Comparison of ENCODE assay signal across 17 cellular contexts in genomic region chr2:174350593-174351181, GRCh38. TPM values are rescaled to one million over a fixed set of nuclear protein-coding genes. Genes with fewer than 3 reads are reported as not detected.
DNase-seq lines count a peak whose midpoint lies in the region; ATAC-seq, FAIRE-seq and TF ChIP-seq lines count a peak whose summit lies in the region.
"Had no signal": no experiment of that assay in that cellular context is flagged by ENCODE, and none has a peak within 500 bp of the region (broad histone marks: within the 10 kb centered on the region; RNA-seq: fewer than 3 reads in every experiment).

No MANE protein-coding gene starts in this region.

- H3K4me3 ChIP-seq in liver (ENCODE audit: low read depth in 1 of 3, low read length in 3 of 3) (no peak overlapping the region), HepG2 (replicated peaks in 1 of 3; ENCODE audit: insufficient read depth in 1 of 3, low read depth in 2 of 3, low read length in 3 of 3) (no peak overlapping the region), K562 (no peak overlapping the region), GM23248 (no peak overlapping the region)
- H3K4me3 ChIP-seq: BLaER1, GM12878 had no signal

- BruUV-seq in HepG2 (replicated peaks; lab: Mats Ljungman, UMichigan) (no TSS peak), K562 (replicated peaks; lab: Mats Ljungman, UMichigan) (no TSS peak)

- no peak for FAIRE-seq in HepG2 (lab: Jason Lieb, UNC)
- no peak for FAIRE-seq in K562 (lab: Jason Lieb, UNC)
- FAIRE-seq: GM12878 had no signal

- intact Hi-C loops in HepG2 (cut with micrococcal nuclease; ENCODE audit: unreplicated experiment), result no loop called here
- intact Hi-C loops in K562 (cut with micrococcal nuclease), result loop anchor here (5.0 kb wide), 1 partner anchor 197 kb away; no protein-coding TSS in a partner anchor

- 68% methylated on average over 2 of the region's 2 CpGs for WGBS in liver
- whole genome bisulfite sequencing in HepG2 (ENCODE audit: low lambda C conversion rate), result 96% methylated on average over 2 of the region's 2 CpGs
- whole genome bisulfite sequencing in K562 (ENCODE audit: insufficient coverage, low coverage, missing lambda C conversion rate), result 44% methylated on average over 2 of the region's 2 CpGs
- WGBS in GM23248 (ENCODE audit: low coverage in 1 of 2, low lambda C conversion rate in 2 of 2, missing lambda C conversion rate in 2 of 2), 2 experiments, result 76 to 78% methylated on average over 2 of the region's 2 CpGs

- H3K9me1 ChIP-seq in K562 (ENCODE audit: control insufficient read depth, insufficient read depth, low read length), result no peaks in the 10 kb centered on the region

- H3K9me3 ChIP-seq in liver (ENCODE audit: control insufficient read depth in 4 of 4, low read length in 3 of 4) (no peaks in the 10 kb centered on the region), HepG2 (ENCODE audit: low read length) (no peaks in the 10 kb centered on the region), K562 (replicated peaks; ENCODE audit: control insufficient read depth, insufficient read depth, low read depth, low read length) (no peaks in the 10 kb centered on the region), GM23248 (ENCODE audit: low read depth) (no peaks in the 10 kb centered on the region)
- H3K9me3 ChIP-seq: BLaER1 had no signal

- in situ Hi-C loops in HepG2 (cut with HindIII; ENCODE audit: extremely low pct_ligation_motif_present, low pct_unique_long_range_greater_than_20kb) (no loop called here), K562 (cut with MboI) (no loop called here), GM23248 (cut with MboI) (no loop called here), G401 (cut with HindIII; ENCODE audit: low sequenced_read_pairs) (no loop called here)

- no peak for TF ChIP-seq RAD21 in liver (IDR thresholded peaks at IDR 0.05)
- no peak for TF ChIP-seq RAD21 in HepG2 (CRISPR knock-in tag; IDR thresholded peaks at IDR 0.05)
- TF ChIP-seq RAD21 in K562 (CRISPR knock-in tag; conservative IDR thresholded peaks at IDR 0.05 in 1 of 2, IDR thresholded peaks at IDR 0.05 in 1 of 2), result no peak

- peaks cover 0 to 2% (median 0%) of the 10 kb centered on the region in 4 donors for H3K27me3 ChIP-seq in liver (ENCODE audit: control insufficient read depth in 4 of 4, insufficient read depth in 4 of 4, low read length in 3 of 4)
- no peaks in the 10 kb centered on the region for H3K27me3 ChIP-seq in HepG2 (ENCODE audit: control insufficient read depth in 1 of 2, insufficient read depth in 2 of 2, low read length in 2 of 2)
- no peaks in the 10 kb centered on the region for H3K27me3 ChIP-seq in K562 (ENCODE audit: control insufficient read depth in 2 of 2, insufficient read depth in 2 of 2, low read length in 2 of 2)
- H3K27me3 ChIP-seq in GM23248 (replicated peaks; ENCODE audit: insufficient read depth), result no peaks in the 10 kb centered on the region

- H3K79me2 ChIP-seq in HepG2 (ENCODE audit: insufficient read depth, low read length) (no peaks in the 10 kb centered on the region), K562 (ENCODE audit: control insufficient read depth, insufficient read depth, low read length) (no peaks in the 10 kb centered on the region), GM23248 (ENCODE audit: insufficient read depth) (no peaks in the 10 kb centered on the region)

- H3K36me3 ChIP-seq in liver (ENCODE audit: control insufficient read depth in 4 of 4, insufficient read depth in 3 of 4, low read depth in 1 of 4, low read length in 3 of 4), result peaks cover 2 to 14% (median 8%) of the 10 kb centered on the region in 4 donors
- peaks cover 3 to 11% of the 10 kb centered on the region in 2 experiments; a peak in 4 of 5 replicates for H3K36me3 ChIP-seq in HepG2 (replicated peaks in 1 of 2; ENCODE audit: control insufficient read depth in 1 of 2, insufficient read depth in 2 of 2, low read length in 2 of 2)
- no peaks in the 10 kb centered on the region for H3K36me3 ChIP-seq in K562 (ENCODE audit: control insufficient read depth, insufficient read depth, low read length)
- peaks cover 11% of the 10 kb centered on the region for H3K36me3 ChIP-seq in GM23248 (ENCODE audit: low read depth)

- H2AFZ ChIP-seq in HepG2 (ENCODE audit: low read length) (no peak overlapping the region), K562 (ENCODE audit: low read depth, low read length) (no peak overlapping the region), GM23248 (no peak overlapping the region)

- H3F3A ChIP-seq in GM23248 (ENCODE audit: insufficient read depth), result peaks cover 7% of the 10 kb centered on the region; the same call in 1 of the 2 replicates

- TF ChIP-seq EP300 in HepG2 (IDR thresholded peaks at IDR 0.05; ENCODE audit: low read depth in 2 of 2, low read length in 2 of 2) (no peak), HepG2 (CRISPR knock-in tag; IDR thresholded peaks at IDR 0.05; ENCODE audit: borderline replicate concordance) (no peak), K562 (IDR thresholded peaks at IDR 0.05; ENCODE audit: low read length) (0 out of 2 replicates have a peak, but pooled peaks have one; percentile 25)

- H3K4me2 ChIP-seq in HepG2 (ENCODE audit: low read depth, low read length), result no peak overlapping the region
- no peak overlapping the region for H3K4me2 ChIP-seq in K562 (ENCODE audit: insufficient read depth, low read length)
- H3K4me2 ChIP-seq in GM23248 (ENCODE audit: unreplicated experiment), result no peak overlapping the region
- H3K4me2 ChIP-seq: BLaER1 had no signal

- TF ChIP-seq CTCF in liver (IDR thresholded peaks at IDR 0.05; ENCODE audit: low read depth, low read length, missing input control) (no peak), HepG2 (CRISPR knock-in tag; IDR thresholded peaks at IDR 0.05) (no peak), K562 (IDR thresholded peaks at IDR 0.05 in 2 of 3, conservative IDR thresholded peaks at IDR 0.05 in 1 of 3; ENCODE audit: insufficient read depth in 2 of 3, low read depth in 1 of 3, low read length in 3 of 3) (no peak), omental fat pad (IDR thresholded peaks at IDR 0.05) (no peak)

- H3K27ac ChIP-seq in liver (ENCODE audit: low read depth in 1 of 2, low read length in 2 of 2) (no peak overlapping the region), HepG2 (ENCODE audit: extremely low read length, insufficient read depth, low read length) (no peak overlapping the region), K562 (ENCODE audit: extremely low read depth, low read depth, low read length) (no peak overlapping the region), GM23248 (no peak overlapping the region)
- H3K27ac ChIP-seq: 22Rv1, BLaER1 had no signal

- TF ChIP-seq POLR2A in HepG2 (IDR thresholded peaks at IDR 0.05; ENCODE audit: insufficient read depth in 1 of 2, low read depth in 2 of 2, low read length in 2 of 2) (no peak), K562 (conservative IDR thresholded peaks at IDR 0.05) (no peak)

- no peaks in the 10 kb centered on the region for H3K9me2 ChIP-seq in GM23248 (ENCODE audit: insufficient read depth)

- H4K20me1 ChIP-seq in HepG2 (ENCODE audit: insufficient read depth, low read length) (no peaks in the 10 kb centered on the region; the same call in 1 of the 2 replicates), K562 (replicated peaks; ENCODE audit: control insufficient read depth, insufficient read depth, low read length) (no peaks in the 10 kb centered on the region), GM23248 (ENCODE audit: insufficient read depth) (no peaks in the 10 kb centered on the region)

- DNase-seq in HepG2 (ENCODE audit: low spot score), result no peak
- peak in 1 of 4 experiments; percentile 8 for DNase-seq in K562 (ENCODE audit: extremely low read depth in 1 of 4, low spot score in 3 of 4)
- DNase-seq in omental fat pad (ENCODE audit: low spot score), result no peak
- DNase-seq in GM23248, result no peak
- no peak for DNase-seq in G401 (ENCODE audit: low spot score)
- DNase-seq in cerebellar cortex (ENCODE audit: low spot score), result no peak
- DNase-seq: CD4-positive, alpha-beta memory T cell; DMS153; DMS79; H9 had no signal

- POLR2A ChIA-PET in HepG2 (lab: Yijun Ruan, JAX) (interaction anchor here (1.1 to 1.2 kb wide), 2 partner anchors 45 to 102 kb away, joined by 3 read pairs; no protein-coding TSS in a partner anchor), K562 (lab: Yijun Ruan, JAX) (interaction anchor here (1.3 kb wide), 1 partner anchor 9 kb away, joined by 6 read pairs; no protein-coding TSS in a partner anchor)

- CTCF ChIA-PET in HepG2 (lab: Yijun Ruan, JAX; ENCODE audit: low intra/inter-chr PET ratio, low total read pairs) (interaction anchor here (0.9 kb wide), 1 partner anchor 193 kb away, joined by 3 read pairs; no protein-coding TSS in a partner anchor), K562 (lab: Yijun Ruan, JAX; ENCODE audit: low intra/inter-chr PET ratio) (interaction anchor here (0.5 to 1.6 kb wide), 2 partner anchors 192 to 964 kb away, joined by 3 to 6 read pairs; no protein-coding TSS in a partner anchor)

- ATAC-seq in HepG2 (no peak), K562 (no peak; the same call in 2 of the 3 replicates), omental fat pad (ENCODE audit: low FRiP score) (peak; percentile 51)

- H3K9ac ChIP-seq in liver (ENCODE audit: low read depth in 1 of 2, low read length in 2 of 2) (no peak overlapping the region), HepG2 (ENCODE audit: insufficient read depth, low read depth, low read length) (no peak overlapping the region), K562 (ENCODE audit: insufficient read depth in 1 of 2, low read depth in 2 of 2, low read length in 2 of 2) (no peak overlapping the region), GM23248 (no peak overlapping the region)
- H3K9ac ChIP-seq: BLaER1 had no signal

- H3K4me1 ChIP-seq in liver (ENCODE audit: control insufficient read depth in 4 of 4, insufficient read depth in 4 of 4, low read length in 3 of 4) (no peaks in the 10 kb centered on the region), HepG2 (ENCODE audit: insufficient read depth, low read length) (no peaks in the 10 kb centered on the region), K562 (replicated peaks in 1 of 2; ENCODE audit: control insufficient read depth in 2 of 2, insufficient read depth in 2 of 2, low read length in 2 of 2) (no peaks in the 10 kb centered on the region; a peak in 2 of 5 replicates), GM23248 (ENCODE audit: insufficient read depth) (no peaks in the 10 kb centered on the region)
- H3K4me1 ChIP-seq: BLaER1 had no signal

RNA-seq across cellular contexts. Expression of gene SP9, which starts 15.9 kb away (rescaled TPM):
- not detected for total RNA-seq in liver
- not detected for polyA plus RNA-seq in liver
- total RNA-seq in HepG2 (2016; rRNA removed; fragmentation: Illumina TruSeq; extraction: Trizol), result not detected in 2 replicates
- not detected in 2 replicates for total RNA-seq in HepG2 (2016; cell fraction: cytosol; rRNA removed; fragmentation: Illumina TruSeq; extraction: Trizol; ENCODE audit: low read depth)
- not detected in 2 replicates for total RNA-seq in HepG2 (2016; cell fraction: insoluble cytoplasmic fraction; rRNA removed; fragmentation: Illumina TruSeq; extraction: Trizol)
- not detected in 2 replicates for total RNA-seq in HepG2 (2016; cell fraction: membrane; rRNA removed; fragmentation: Illumina TruSeq; extraction: Trizol)
- total RNA-seq in HepG2 (2016; cell fraction: nucleus; rRNA removed; fragmentation: Illumina TruSeq; extraction: Trizol), result not detected in 2 replicates
- polyA plus RNA-seq in HepG2 (2011; rRNA removed), result not detected in 2 replicates
- polyA plus RNA-seq in HepG2 (2011; cell fraction: cytosol; rRNA removed), result not detected in 2 replicates
- not detected in 2 replicates for polyA plus RNA-seq in HepG2 (2011; cell fraction: nucleus; rRNA removed)
- polyA plus RNA-seq in HepG2 (2012), result 0.07 TPM in 1 of 2 replicates, not detected in the other
- not detected in 2 replicates for polyA plus RNA-seq in HepG2 (2016; cell fraction: cytosol; fragmentation: Illumina TruSeq; extraction: Trizol; ENCODE audit: low read depth)
- not detected in 2 replicates for polyA plus RNA-seq in HepG2 (2016; cell fraction: insoluble cytoplasmic fraction; fragmentation: Illumina TruSeq; extraction: Trizol; ENCODE audit: low read depth)
- not detected in 2 replicates for polyA plus RNA-seq in HepG2 (2016; cell fraction: membrane; fragmentation: Illumina TruSeq; extraction: Trizol; ENCODE audit: low read depth)
- not detected in 2 replicates for polyA plus RNA-seq in HepG2 (2016; cell fraction: nucleus; fragmentation: Illumina TruSeq; extraction: Trizol; ENCODE audit: insufficient read depth, low read depth)
- not detected in 2 replicates for polyA minus RNA-seq in HepG2 (2011; rRNA and poly(A)+ RNA removed; ENCODE audit: low replicate concordance)
- not detected in 2 replicates for polyA minus RNA-seq in HepG2 (2011; cell fraction: cytosol; rRNA and poly(A)+ RNA removed)
- not detected in 2 replicates for polyA minus RNA-seq in HepG2 (2011; cell fraction: nucleus; rRNA and poly(A)+ RNA removed)
- total RNA-seq in K562 (2011; cell fraction: chromatin; rRNA removed; ENCODE audit: low replicate concordance), result 0.67 and 0.83 TPM in 2 replicates
- total RNA-seq in K562 (2011; cell fraction: nucleolus; rRNA removed), result 0.66 and 0.67 TPM in 2 replicates
- 0.44 and 0.84 TPM in 2 replicates for total RNA-seq in K562 (2011; cell fraction: nucleoplasm; rRNA removed)
- 0.05 and 0.41 TPM in 2 replicates for total RNA-seq in K562 (2014; rRNA removed)
- total RNA-seq in K562 (2014; rRNA removed; fragmentation: Illumina TruSeq; extraction: Trizol), result 0.06 TPM in 1 of 2 replicates, not detected in the other
- total RNA-seq in K562 (2015; rRNA removed; fragmentation: Illumina TruSeq; extraction: Trizol), result 0.04 TPM in 1 of 2 replicates, not detected in the other
- total RNA-seq in K562 (2021), result 0.18 and 0.20 TPM in 2 replicates
- 0.15 and 0.23 TPM in 2 replicates for polyA plus RNA-seq in K562 (2011; rRNA removed)
- polyA plus RNA-seq in K562 (2011; cell fraction: cytosol; rRNA removed), result 0.32 and 0.55 TPM in 2 replicates
- polyA plus RNA-seq in K562 (2011; cell fraction: nucleus; rRNA removed), result 1.1 and 1.2 TPM in 2 replicates
- 0.09 and 0.14 TPM in 2 replicates for polyA plus RNA-seq in K562 (2012)
- 0.07 TPM in 2 replicates for polyA plus RNA-seq in K562 (2014; fragmentation: Illumina TruSeq; extraction: Trizol)
- not detected for polyA plus RNA-seq in K562 (2014; fragmentation: Nextera tagmentation; extraction: Ambion mirVana)
- 0.20 and 0.23 TPM in 2 replicates for polyA plus RNA-seq in K562 (2014; rRNA removed)
- 0.12 TPM in 1 of 2 replicates, not detected in the other for polyA minus RNA-seq in K562 (2011; rRNA and poly(A)+ RNA removed)
- 0.29 and 0.82 TPM in 2 replicates for polyA minus RNA-seq in K562 (2011; cell fraction: cytosol; rRNA and poly(A)+ RNA removed)
- 0.81 and 1.9 TPM in 2 replicates for polyA minus RNA-seq in K562 (2011; cell fraction: nucleus; rRNA and poly(A)+ RNA removed)
- total RNA-seq in omental fat pad, result not detected
- not detected in 2 replicates for total RNA-seq in GM23248 (2014; rRNA removed; shearing (Covaris generic))
- not detected in 2 replicates for polyA plus RNA-seq in GM23248 (2016; fragmentation: Nextera tagmentation; extraction: Ambion mirVana)
- not detected in 2 replicates for total RNA-seq in G401 (2014; rRNA removed; shearing (Covaris generic))
- total RNA-seq: CD4-positive, alpha-beta memory T cell; GM12878; H9; HT-29 had no signal
- polyA plus RNA-seq: AG04450; CD14-positive monocyte; CD4-positive, alpha-beta memory T cell; GM12878 had no signal

RNA-seq across cellular contexts. Expression of gene SCRN3, which starts 44.8 kb away (rescaled TPM):
- total RNA-seq in liver (10 to 100 TPM; 13.2 to 23.1 TPM), HepG2 (2016; rRNA removed; fragmentation: Illumina TruSeq; extraction: Trizol) (11.3 and 16.8 TPM in 2 replicates), K562 (2014; rRNA removed) (14.0 and 21.8 TPM in 2 replicates), K562 (2014; rRNA removed; fragmentation: Illumina TruSeq; extraction: Trizol) (20.6 and 23.5 TPM in 2 replicates), K562 (2015; rRNA removed; fragmentation: Illumina TruSeq; extraction: Trizol) (20.0 and 20.4 TPM in 2 replicates), K562 (2021) (15.3 and 20.3 TPM in 2 replicates), omental fat pad (10 to 100 TPM in 3 of 4 donors, 1 to 10 TPM in 1; 9.5 to 24.7 (median 18.0) TPM)
- polyA plus RNA-seq in liver (10 to 100 TPM in 1 of 2 donors, 1 to 10 TPM in 1; 10.0 to 13.2 TPM), HepG2 (2011; rRNA removed) (5.5 and 6.6 TPM in 2 replicates), K562 (2011; rRNA removed) (12.6 and 18.1 TPM in 2 replicates), K562 (2014; fragmentation: Illumina TruSeq; extraction: Trizol) (14.2 and 16.9 TPM in 2 replicates), K562 (2014; fragmentation: Nextera tagmentation; extraction: Ambion mirVana) (10 to 100 TPM in 1 of 2 experiments, 1 to 10 TPM in 1; 7.7 to 11.0 TPM), K562 (2014; rRNA removed) (20.2 and 21.3 TPM in 2 replicates), GM23248 (2016; fragmentation: Nextera tagmentation; extraction: Ambion mirVana) (19.1 and 19.3 TPM in 2 replicates)
- 2.9 and 3.7 TPM in 2 replicates for total RNA-seq in HepG2 (2016; cell fraction: cytosol; rRNA removed; fragmentation: Illumina TruSeq; extraction: Trizol; ENCODE audit: low read depth)
- 11.1 and 20.2 TPM in 2 replicates for total RNA-seq in HepG2 (2016; cell fraction: insoluble cytoplasmic fraction; rRNA removed; fragmentation: Illumina TruSeq; extraction: Trizol)
- 8.6 and 8.8 TPM in 2 replicates for total RNA-seq in HepG2 (2016; cell fraction: membrane; rRNA removed; fragmentation: Illumina TruSeq; extraction: Trizol)
- total RNA-seq in HepG2 (2016; cell fraction: nucleus; rRNA removed; fragmentation: Illumina TruSeq; extraction: Trizol), result 8.6 and 8.8 TPM in 2 replicates
- polyA plus RNA-seq in HepG2 (2011; cell fraction: cytosol; rRNA removed), result 4.3 and 5.4 TPM in 2 replicates
- 3.7 and 5.9 TPM in 2 replicates for polyA plus RNA-seq in HepG2 (2011; cell fraction: nucleus; rRNA removed)
- 8.0 and 12.9 TPM in 2 replicates for polyA plus RNA-seq in HepG2 (2012)
- polyA plus RNA-seq in HepG2 (2016; cell fraction: cytosol; fragmentation: Illumina TruSeq; extraction: Trizol; ENCODE audit: low read depth), result 2.4 and 3.1 TPM in 2 replicates
- polyA plus RNA-seq in HepG2 (2016; cell fraction: insoluble cytoplasmic fraction; fragmentation: Illumina TruSeq; extraction: Trizol; ENCODE audit: low read depth), result 14.3 and 17.8 TPM in 2 replicates
- 4.2 and 5.8 TPM in 2 replicates for polyA plus RNA-seq in HepG2 (2016; cell fraction: membrane; fragmentation: Illumina TruSeq; extraction: Trizol; ENCODE audit: low read depth)
- polyA plus RNA-seq in HepG2 (2016; cell fraction: nucleus; fragmentation: Illumina TruSeq; extraction: Trizol; ENCODE audit: insufficient read depth, low read depth), result 9.7 and 10.3 TPM in 2 replicates
- polyA minus RNA-seq in HepG2 (2011; rRNA and poly(A)+ RNA removed; ENCODE audit: low replicate concordance), result 3.5 and 3.7 TPM in 2 replicates
- 4.6 and 6.5 TPM in 2 replicates for polyA minus RNA-seq in HepG2 (2011; cell fraction: cytosol; rRNA and poly(A)+ RNA removed)
- polyA minus RNA-seq in HepG2 (2011; cell fraction: nucleus; rRNA and poly(A)+ RNA removed), result 14.2 and 17.8 TPM in 2 replicates
- 9.2 and 17.7 TPM in 2 replicates for total RNA-seq in K562 (2011; cell fraction: chromatin; rRNA removed; ENCODE audit: low replicate concordance)
- total RNA-seq in K562 (2011; cell fraction: nucleolus; rRNA removed), result 7.5 and 8.5 TPM in 2 replicates
- 12.6 and 16.1 TPM in 2 replicates for total RNA-seq in K562 (2011; cell fraction: nucleoplasm; rRNA removed)
- 4.9 and 8.2 TPM in 2 replicates for polyA plus RNA-seq in K562 (2011; cell fraction: cytosol; rRNA removed)
- 8.8 TPM in 2 replicates for polyA plus RNA-seq in K562 (2011; cell fraction: nucleus; rRNA removed)
- polyA plus RNA-seq in K562 (2012), result 17.9 and 21.3 TPM in 2 replicates
- 20.1 and 22.1 TPM in 2 replicates for polyA minus RNA-seq in K562 (2011; rRNA and poly(A)+ RNA removed)
- 8.8 and 9.4 TPM in 2 replicates for polyA minus RNA-seq in K562 (2011; cell fraction: cytosol; rRNA and poly(A)+ RNA removed)
- 10.8 and 18.3 TPM in 2 replicates for polyA minus RNA-seq in K562 (2011; cell fraction: nucleus; rRNA and poly(A)+ RNA removed)
- 13.9 and 17.3 TPM in 2 replicates for total RNA-seq in GM23248 (2014; rRNA removed; shearing (Covaris generic))
- total RNA-seq in G401 (2014; rRNA removed; shearing (Covaris generic)), result 7.4 and 11.4 TPM in 2 replicates
